ENCODE assay signal across 25 cellular contexts in the genomic region with DNA sequence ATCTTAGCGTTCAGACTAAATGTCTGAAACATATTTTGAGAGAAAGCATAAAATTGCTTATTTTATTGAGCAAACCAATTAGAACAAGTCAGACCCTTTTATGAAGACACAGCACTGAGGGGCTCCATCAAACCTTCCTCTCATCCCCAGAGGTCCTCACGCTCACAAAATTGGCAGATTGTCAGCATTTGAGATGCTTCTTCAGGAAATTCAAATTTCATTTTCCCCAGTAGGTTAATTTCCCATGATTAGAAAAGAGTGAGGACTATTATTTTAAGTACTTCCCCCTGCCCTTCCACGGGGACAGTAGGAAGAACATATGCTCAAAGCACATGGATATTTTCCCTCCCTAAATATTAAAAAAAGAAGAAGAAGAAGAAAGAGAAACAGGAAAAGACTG.
"Had no signal": no experiment of that assay in that cellular context is flagged by ENCODE, and none has a peak within 500 bp of the region (broad histone marks: within the 10 kb centered on the region; RNA-seq: fewer than 3 reads in every experiment).

No MANE protein-coding gene starts in this region.

- H3K4me2 ChIP-seq: SK-N-SH had no signal

- DNase-seq: IMR-90, Karpas-422, KG1, MG63, NCI-H1092, NCI-H1417, NCI-H1436 treated with DMSO at 0.1 percent for 48 hours, NCI-H1694, NCI-H187 treated with DMSO at 0.1 percent for 48 hours, NCI-H2029 treated with DMSO at 0.1 percent for 48 hours, NCI-H2107, NCI-H2171 treated with DMSO at 0.1 percent for 48 hours, NCI-H345, NCI-H446 treated with DMSO at 0.1 percent for 48 hours, NCI-H510A treated with DMSO at 0.1 percent for 48 hours, NCI-H526, NCI-H82, Right ventricle myocardium superior, RPMI8226, SIG-M5, SK-N-SH, SW 1271, T-cell had no signal

- H3K4me1 Mint-ChIP-seq: T-cell had no signal

- H3K9me3 Mint-ChIP-seq: T-cell; T-helper 1 cell treated with Interleukin-12 subunit alpha and Interleukin-12 subunit beta and Interleukin-4 antibody, amounts not matched to agents 30 μg/mL and 1 μg/mL, for 36 hours had no signal

- H3K4me1 ChIP-seq: SJSA1 had no signal

- H3K4me3 ChIP-seq: MG63, SJSA1 had no signal

- H3K27ac ChIP-seq: SJSA1 had no signal

- H3K27ac Mint-ChIP-seq: T-cell; T-helper 1 cell treated with Interleukin-12 subunit alpha and Interleukin-12 subunit beta and Interleukin-4 antibody, amounts not matched to agents 30 μg/mL and 1 μg/mL, for 36 hours had no signal

- ATAC-seq: T-cell had no signal

- H3K36me3 Mint-ChIP-seq: T-cell had no signal

- H3K9me3 ChIP-seq: MG63, SK-N-SH had no signal

- H3K27me3 ChIP-seq: MG63, SJSA1 had no signal

- H3K9ac ChIP-seq: SK-N-SH had no signal

- H3K4me3 Mint-ChIP-seq: T-cell; T-helper 1 cell treated with Interleukin-12 subunit alpha and Interleukin-12 subunit beta and Interleukin-4 antibody, amounts not matched to agents 30 μg/mL and 1 μg/mL, for 36 hours had no signal

- H3K36me3 ChIP-seq: MG63, SJSA1 had no signal
